1 cellular context compared by ENCODE assay signal in genomic region chr10:31752167-31752566, GRCh38.
TF ChIP-seq lines count a peak whose summit lies in the region.

No MANE protein-coding gene starts in this region.

TF ChIP-seq in H1, 55 proteins besides CTCF, POLR2A, EP300 and RAD21:
- TF ChIP-seq ATF2 (IDR thresholded peaks at IDR 0.05; ENCODE audit: low read length) (no peak), TCF12 (IDR thresholded peaks at IDR 0.05; ENCODE audit: low read depth, low read length) (no peak), RBBP5 (IDR thresholded peaks at IDR 0.05; ENCODE audit: borderline replicate concordance, low read depth, low read length) (no peak), RNF2 (IDR thresholded peaks at IDR 0.05; ENCODE audit: borderline replicate concordance, low read depth, low read length, missing control alignments, poor library complexity, severe bottlenecking) (no peak), JUND (IDR thresholded peaks at IDR 0.05; ENCODE audit: low read length) (no peak), EZH2 (IDR thresholded peaks at IDR 0.05; ENCODE audit: low read depth, low read length, severe bottlenecking) (no peak), FOSL1 (IDR thresholded peaks at IDR 0.05; ENCODE audit: insufficient read depth, low read depth, low read length) (no peak), GABPA (IDR thresholded peaks at IDR 0.05; ENCODE audit: borderline replicate concordance, insufficient read depth, low read length) (no peak), SP1 (IDR thresholded peaks at IDR 0.05; ENCODE audit: low read depth, low read length) (no peak), CBX5 (IDR thresholded peaks at IDR 0.05; ENCODE audit: low read depth, low read length) (no peak), RXRA (IDR thresholded peaks at IDR 0.05; ENCODE audit: insufficient read depth, low read depth, low read length) (no peak), CTBP2 (IDR thresholded peaks at IDR 0.05; ENCODE audit: borderline replicate concordance, insufficient read depth, insufficient read length, low read length) (no peak)
